ENCODE assay signal across 9 cellular contexts in the genomic region with DNA sequence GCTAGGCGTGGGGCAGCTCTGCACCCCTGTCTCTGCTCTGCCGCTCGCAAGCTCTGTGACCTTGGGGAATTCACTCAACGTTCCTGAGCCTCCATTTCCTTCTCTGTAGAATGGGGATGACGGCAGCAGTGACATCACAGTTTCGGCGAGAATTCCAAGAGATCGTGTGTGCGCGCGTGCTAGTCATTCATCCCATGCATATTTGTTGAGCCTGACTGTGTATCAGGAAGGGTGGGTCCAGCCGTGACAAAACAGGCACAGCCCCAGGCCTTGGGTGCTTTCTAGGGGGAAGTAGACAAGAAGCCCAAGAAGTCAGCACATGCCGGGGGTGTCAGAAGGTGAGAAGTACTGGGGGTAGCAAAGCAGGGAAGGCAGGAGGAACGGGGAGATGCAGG.
A peak's percentile ranks its signal among the peaks of the same experiment; 100 is the strongest.
DNase-seq lines count a peak whose midpoint lies in the region; ATAC-seq and TF ChIP-seq lines count a peak whose summit lies in the region.
"Had no signal": no experiment of that assay in that cellular context is flagged by ENCODE, and none has a peak within 500 bp of the region (broad histone marks: within the 10 kb centered on the region; RNA-seq: fewer than 3 reads in every experiment).

No MANE protein-coding gene starts in this region.

- peak; percentile 41 for ATAC-seq in GM18511 (IDR thresholded peaks at IDR 0.05; ENCODE audit: unreplicated experiment)
- ATAC-seq in HG02678 (IDR thresholded peaks at IDR 0.05; ENCODE audit: unreplicated experiment) = peak; percentile 13
- ATAC-seq in GM21390 (IDR thresholded peaks at IDR 0.05; ENCODE audit: unreplicated experiment) = no peak

- H3K4me3 ChIP-seq in liver (ENCODE audit: low read depth in 1 of 3, low read length in 3 of 3) (no peak overlapping the region), uterus (peak overlapping the region in 1 of 2 donors; percentile 8)

- H3K36me3 Mint-ChIP-seq in activated T-helper 1 cell treated with anti-CD3 and anti-CD28 coated beads, Interleukin-12 subunit alpha, Interleukin-12 subunit beta, Interleukin-2, Interleukin-4 antibody, amounts not matched to agents 30 ng/mL and 10 ng/mL and 1 ng/mL, durations not matched to agents 14 hours and 24 hours and 36 hours (ENCODE audit: low read depth) = peaks cover 1% of the 10 kb centered on the region

- peak overlapping the region; percentile 72 to 90 for H3K27ac ChIP-seq in liver (ENCODE audit: low read depth in 1 of 2, low read length in 2 of 2)
- peak overlapping the region; percentile 75 to 76 for H3K27ac ChIP-seq in uterus
- H3K27ac ChIP-seq: HL-60 had no signal

- peak overlapping the region in 1 of 2 donors; percentile 13 for H3K9ac ChIP-seq in liver (ENCODE audit: low read depth in 1 of 2, low read length in 2 of 2)

- no peak for TF ChIP-seq POLR2A in uterus (IDR thresholded peaks at IDR 0.05)

- H3K27me3 ChIP-seq in liver (ENCODE audit: control insufficient read depth in 4 of 4, insufficient read depth in 4 of 4, low read length in 3 of 4) = no peaks in the 10 kb centered on the region
- no peaks in the 10 kb centered on the region for H3K27me3 ChIP-seq in uterus

- H3K9me3 ChIP-seq in liver (ENCODE audit: control insufficient read depth in 4 of 4, low read length in 3 of 4) (no peaks in the 10 kb centered on the region), uterus (no peaks in the 10 kb centered on the region)

- intact Hi-C loops in activated T-helper 1 cell treated with anti-CD3 and anti-CD28 coated beads, Interleukin-12 subunit alpha, Interleukin-12 subunit beta, Interleukin-2, Interleukin-4 antibody, amounts not matched to agents 30 ng/mL and 10 ng/mL and 1 ng/mL, durations not matched to agents 14 hours and 24 hours and 36 hours (cut with micrococcal nuclease) = loop anchor here (1.0 to 5.0 kb wide), 8 partner anchors 24 to 246 kb away; no protein-coding TSS in a partner anchor
- intact Hi-C loops in uterus (cut with DNase I; ENCODE audit: low total_unique reads) = no loop called here

- TF ChIP-seq CTCF in liver (IDR thresholded peaks at IDR 0.05; ENCODE audit: low read depth, low read length, missing input control) = no peak
- TF ChIP-seq CTCF in uterus (IDR thresholded peaks at IDR 0.05) = no peak

- WGBS in liver = 85% methylated on average over 14 of the region's 14 CpGs

- peak overlapping the region; percentile 93 for H3K27ac Mint-ChIP-seq in activated T-helper 1 cell treated with anti-CD3 and anti-CD28 coated beads, Interleukin-12 subunit alpha, Interleukin-12 subunit beta, Interleukin-2, Interleukin-4 antibody, amounts not matched to agents 30 ng/mL and 10 ng/mL and 1 ng/mL, durations not matched to agents 14 hours and 24 hours and 36 hours

- H3K36me3 ChIP-seq in liver (ENCODE audit: control insufficient read depth in 4 of 4, insufficient read depth in 3 of 4, low read depth in 1 of 4, low read length in 3 of 4) = no peaks in the 10 kb centered on the region
- H3K36me3 ChIP-seq in uterus = no peaks in the 10 kb centered on the region

- no peak for DNase-seq in activated T-helper 1 cell treated with anti-CD3 and anti-CD28 coated beads, Interleukin-12 subunit alpha, Interleukin-12 subunit beta, Interleukin-2, Interleukin-4 antibody, amounts not matched to agents 30 ng/mL and 10 ng/mL and 1 ng/mL, durations not matched to agents 14 hours and 24 hours and 36 hours (ENCODE audit: low spot score)
- DNase-seq in uterus (peak in 1 of 2 donors; percentile 46), cerebellum (ENCODE audit: low spot score) (no peak)
- no peak for DNase-seq in stimulated activated CD8-positive, alpha-beta memory T cell treated with anti-CD3 and anti-CD28 coated beads, Interleukin-4, amount 100 ng/mL, for 48 hours

- H3K4me3 Mint-ChIP-seq in activated T-helper 1 cell treated with anti-CD3 and anti-CD28 coated beads, Interleukin-12 subunit alpha, Interleukin-12 subunit beta, Interleukin-2, Interleukin-4 antibody, amounts not matched to agents 30 ng/mL and 10 ng/mL and 1 ng/mL, durations not matched to agents 14 hours and 24 hours and 36 hours = peak overlapping the region; percentile 62

- no peak for TF ChIP-seq RAD21 in liver (IDR thresholded peaks at IDR 0.05)

- peaks cover 28% of the 10 kb centered on the region for H3K27me3 Mint-ChIP-seq in activated T-helper 1 cell treated with anti-CD3 and anti-CD28 coated beads, Interleukin-12 subunit alpha, Interleukin-12 subunit beta, Interleukin-2, Interleukin-4 antibody, amounts not matched to agents 30 ng/mL and 10 ng/mL and 1 ng/mL, durations not matched to agents 14 hours and 24 hours and 36 hours (ENCODE audit: insufficient read depth)

- H3K4me1 Mint-ChIP-seq in activated T-helper 1 cell treated with anti-CD3 and anti-CD28 coated beads, Interleukin-12 subunit alpha, Interleukin-12 subunit beta, Interleukin-2, Interleukin-4 antibody, amounts not matched to agents 30 ng/mL and 10 ng/mL and 1 ng/mL, durations not matched to agents 14 hours and 24 hours and 36 hours (ENCODE audit: low read depth) = peaks cover 24% of the 10 kb centered on the region

- H3K4me1 ChIP-seq in liver (ENCODE audit: control insufficient read depth in 4 of 4, insufficient read depth in 4 of 4, low read length in 3 of 4) (peaks cover 2 to 10% (median 6%) of the 10 kb centered on the region in 4 donors), uterus (no peaks in the 10 kb centered on the region)

- H3K9me3 Mint-ChIP-seq in activated T-helper 1 cell treated with anti-CD3 and anti-CD28 coated beads, Interleukin-12 subunit alpha, Interleukin-12 subunit beta, Interleukin-2, Interleukin-4 antibody, amounts not matched to agents 30 ng/mL and 10 ng/mL and 1 ng/mL, durations not matched to agents 14 hours and 24 hours and 36 hours = no peaks in the 10 kb centered on the region

TF ChIP-seq in liver, 16 proteins besides CTCF, POLR2A, EP300 and RAD21:
- TF ChIP-seq, protein P1, sequence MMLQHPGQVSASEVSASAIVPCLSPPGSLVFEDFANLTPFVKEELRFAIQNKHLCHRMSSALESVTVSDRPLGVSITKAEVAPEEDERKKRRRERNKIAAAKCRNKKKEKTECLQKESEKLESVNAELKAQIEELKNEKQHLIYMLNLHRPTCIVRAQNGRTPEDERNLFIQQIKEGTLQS (IDR thresholded peaks at IDR 0.05) = no peak
- TF ChIP-seq EGR1 (IDR thresholded peaks at IDR 0.05; ENCODE audit: low read depth in 2 of 2) (no peak), FOXA1 (IDR thresholded peaks at IDR 0.05) (no peak)
